1 cellular context compared by ENCODE assay signal in genomic region chr19:10086032-10086903, GRCh38.
TF ChIP-seq lines count a peak whose summit lies in the region.

Gene SHFL (plus strand): TSS chr19:10086317. CDS start chr19:10086428, 111 bp downstream.

TF ChIP-seq in HepG2, 621 proteins besides CTCF, POLR2A, EP300 and RAD21 (continued from another document and continues in another):
- TF ChIP-seq ZNF577 (CRISPR knock-in tag; IDR thresholded peaks at IDR 0.05; ENCODE audit: borderline replicate concordance, low read depth) (no peak), SMAD9 (CRISPR knock-in tag; IDR thresholded peaks at IDR 0.05) (no peak), ZNF350 (CRISPR knock-in tag; IDR thresholded peaks at IDR 0.05; ENCODE audit: borderline replicate concordance, low read depth) (peak; percentile 49; the same call in 1 of the 2 replicates), ZHX1 (CRISPR knock-in tag; IDR thresholded peaks at IDR 0.05; ENCODE audit: low read depth) (no peak), ZNF678 (CRISPR knock-in tag; IDR thresholded peaks at IDR 0.05) (no peak), RORA (CRISPR knock-in tag; IDR thresholded peaks at IDR 0.05) (no peak), SMARCE1 (IDR thresholded peaks at IDR 0.05; ENCODE audit: borderline replicate concordance) (no peak), ZNF567 (CRISPR knock-in tag; IDR thresholded peaks at IDR 0.05; ENCODE audit: borderline replicate concordance) (peak; percentile 47; the same call in 1 of the 2 replicates), DMTF1 (CRISPR knock-in tag; IDR thresholded peaks at IDR 0.05) (no peak), PRDM10 (CRISPR knock-in tag; IDR thresholded peaks at IDR 0.05; ENCODE audit: low read depth) (0 out of 2 replicates have a peak, but pooled peaks have one; percentile 43), PHB2 (IDR thresholded peaks at IDR 0.05; ENCODE audit: partially characterized antibody) (no peak), RFXAP (CRISPR knock-in tag; IDR thresholded peaks at IDR 0.05; ENCODE audit: borderline replicate concordance) (no peak; the same call in 1 of the 2 replicates), ZNF737 (CRISPR knock-in tag; IDR thresholded peaks at IDR 0.05; ENCODE audit: borderline replicate concordance) (no peak), NBN (conservative IDR thresholded peaks at IDR 0.05) (no peak), MATR3 (CRISPR knock-in tag; IDR thresholded peaks at IDR 0.05) (no peak), ETV6 (CRISPR knock-in tag; conservative IDR thresholded peaks at IDR 0.05) (peak; percentile 16; the same call in 1 of the 2 replicates), MZF1 (CRISPR knock-in tag; IDR thresholded peaks at IDR 0.05; ENCODE audit: borderline replicate concordance) (peak; percentile 43; the same call in 1 of the 2 replicates), ZMYM2 (CRISPR knock-in tag; IDR thresholded peaks at IDR 0.05) (no peak), AGO1 (IDR thresholded peaks at IDR 0.05; ENCODE audit: low read depth, low read length, poor library complexity, severe bottlenecking) (peak; percentile 24), ZNF670 (CRISPR knock-in tag; IDR thresholded peaks at IDR 0.05; ENCODE audit: borderline replicate concordance) (peak; percentile 10; the same call in 1 of the 2 replicates), ZNF556 (CRISPR knock-in tag; IDR thresholded peaks at IDR 0.05; ENCODE audit: borderline replicate concordance) (peak; percentile 53; the same call in 1 of the 2 replicates), AGO2 (optimal IDR thresholded peaks at IDR 0.05; ENCODE audit: low read depth, low read length) (peak; percentile 16), ZNF605 (CRISPR knock-in tag; IDR thresholded peaks at IDR 0.05) (no peak), DNMT1 (CRISPR knock-in tag; IDR thresholded peaks at IDR 0.05) (no peak), GATA4 (IDR thresholded peaks at IDR 0.05; ENCODE audit: borderline replicate concordance, low read depth) (peak; percentile 51; the same call in 1 of the 2 replicates), HDAC1 (CRISPR knock-in tag; IDR thresholded peaks at IDR 0.05) (no peak), ZNF543 (CRISPR knock-in tag; IDR thresholded peaks at IDR 0.05) (no peak), ZNF792 (CRISPR knock-in tag; IDR thresholded peaks at IDR 0.05) (no peak; the same call in 1 of the 2 replicates), GATAD1 (CRISPR knock-in tag; IDR thresholded peaks at IDR 0.05) (peak; percentile 19; the same call in 1 of the 2 replicates), ZNF34 (CRISPR knock-in tag; IDR thresholded peaks at IDR 0.05; ENCODE audit: borderline replicate concordance) (no peak; the same call in 1 of the 2 replicates), ZNF230 (CRISPR knock-in tag; IDR thresholded peaks at IDR 0.05) (no peak), PHF21A (CRISPR knock-in tag; IDR thresholded peaks at IDR 0.05) (peak; percentile 78), MAFF (IDR thresholded peaks at IDR 0.05; ENCODE audit: low read depth, low read length) (no peak), TSC22D2 (CRISPR knock-in tag; IDR thresholded peaks at IDR 0.05; ENCODE audit: borderline replicate concordance) (no peak), YEATS4 (CRISPR knock-in tag; IDR thresholded peaks at IDR 0.05; ENCODE audit: borderline replicate concordance) (peak; percentile 69), ZNF589 (CRISPR knock-in tag; conservative IDR thresholded peaks at IDR 0.05) (no peak), CSRNP1 (CRISPR knock-in tag; IDR thresholded peaks at IDR 0.05) (0 out of 2 replicates have a peak, but pooled peaks have one; percentile 14), HDAC2 (CRISPR knock-in tag; IDR thresholded peaks at IDR 0.05) (no peak; the same call in 1 of the 2 replicates), NCOA2 (CRISPR knock-in tag; IDR thresholded peaks at IDR 0.05) (peak; percentile 52), ZNF335 (CRISPR knock-in tag; IDR thresholded peaks at IDR 0.05) (no peak), PLSCR1 (CRISPR knock-in tag; IDR thresholded peaks at IDR 0.05; ENCODE audit: borderline replicate concordance) (no peak), FOXP4 (CRISPR knock-in tag; IDR thresholded peaks at IDR 0.05) (no peak), SIN3B (IDR thresholded peaks at IDR 0.05; ENCODE audit: low read length) (no peak), HNRNPK (IDR thresholded peaks at IDR 0.05; ENCODE audit: low read depth, low read length, poor library complexity, severe bottlenecking) (peak; percentile 68), ZFP41 (CRISPR knock-in tag; IDR thresholded peaks at IDR 0.05; ENCODE audit: borderline replicate concordance) (no peak), ZKSCAN5 (CRISPR knock-in tag; IDR thresholded peaks at IDR 0.05) (no peak), ZNF800 (CRISPR knock-in tag; IDR thresholded peaks at IDR 0.05) (no peak), ZNF614 (CRISPR knock-in tag; IDR thresholded peaks at IDR 0.05; ENCODE audit: borderline replicate concordance) (no peak)
- TF ChIP-seq, protein P1, sequence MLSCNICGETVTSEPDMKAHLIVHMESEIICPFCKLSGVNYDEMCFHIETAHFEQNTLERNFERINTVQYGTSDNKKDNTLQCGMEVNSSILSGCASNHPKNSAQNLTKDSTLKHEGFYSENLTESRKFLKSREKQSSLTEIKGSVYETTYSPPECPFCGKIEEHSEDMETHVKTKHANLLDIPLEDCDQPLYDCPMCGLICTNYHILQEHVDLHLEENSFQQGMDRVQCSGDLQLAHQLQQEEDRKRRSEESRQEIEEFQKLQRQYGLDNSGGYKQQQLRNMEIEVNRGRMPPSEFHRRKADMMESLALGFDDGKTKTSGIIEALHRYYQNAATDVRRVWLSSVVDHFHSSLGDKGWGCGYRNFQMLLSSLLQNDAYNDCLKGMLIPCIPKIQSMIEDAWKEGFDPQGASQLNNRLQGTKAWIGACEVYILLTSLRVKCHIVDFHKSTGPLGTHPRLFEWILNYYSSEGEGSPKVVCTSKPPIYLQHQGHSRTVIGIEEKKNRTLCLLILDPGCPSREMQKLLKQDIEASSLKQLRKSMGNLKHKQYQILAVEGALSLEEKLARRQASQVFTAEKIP (CRISPR knock-in tag; IDR thresholded peaks at IDR 0.05; ENCODE audit: borderline replicate concordance) = no peak
- TF ChIP-seq, protein P2, sequence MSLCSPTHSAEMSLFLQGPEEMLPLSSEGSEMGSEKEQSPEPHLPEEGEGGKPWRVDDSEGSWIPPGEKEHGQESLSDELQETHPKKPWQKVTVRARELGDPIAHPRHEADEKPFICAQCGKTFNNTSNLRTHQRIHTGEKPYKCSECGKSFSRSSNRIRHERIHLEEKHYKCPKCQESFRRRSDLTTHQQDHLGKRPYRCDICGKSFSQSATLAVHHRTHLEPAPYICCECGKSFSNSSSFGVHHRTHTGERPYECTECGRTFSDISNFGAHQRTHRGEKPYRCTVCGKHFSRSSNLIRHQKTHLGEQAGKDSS (CRISPR knock-in tag; IDR thresholded peaks at IDR 0.05; ENCODE audit: borderline replicate concordance, low read depth) = no peak
